9 cellular contexts compared by ENCODE assay signal in the genomic region with DNA sequence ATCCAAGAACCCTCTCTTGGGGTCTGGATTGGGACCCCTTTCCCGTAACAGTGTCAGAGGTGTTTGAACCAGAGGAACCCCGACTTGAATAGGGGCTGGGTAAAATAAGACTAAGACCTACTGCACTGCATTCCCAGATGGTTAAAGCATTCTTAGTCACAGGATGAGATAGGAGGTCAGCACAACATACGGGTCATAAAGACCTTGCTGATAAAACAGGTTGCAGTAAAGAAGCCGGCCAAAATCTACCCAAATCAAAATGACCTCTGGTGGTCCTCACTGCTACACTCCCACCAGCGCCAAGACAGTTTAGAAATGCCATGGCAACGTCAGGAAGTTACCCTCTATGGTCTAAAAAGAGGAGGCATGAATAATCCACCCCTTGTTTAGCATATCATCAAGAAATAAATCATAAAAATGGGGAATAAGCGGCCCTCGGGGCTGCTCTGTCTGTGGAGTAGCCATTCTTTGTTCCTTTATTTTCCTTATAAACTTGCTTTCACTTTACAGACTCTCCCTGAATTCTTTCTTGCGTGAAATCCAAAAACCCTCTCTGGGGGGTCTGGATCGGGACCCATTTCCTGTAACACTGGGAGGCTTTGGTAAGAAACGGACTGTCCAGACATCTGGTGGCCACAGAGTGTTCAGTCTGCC. TPM values are rescaled to one million over a fixed set of nuclear protein-coding genes. Genes with fewer than 3 reads are reported as not detected.
DNase-seq lines count a peak whose midpoint lies in the region; ATAC-seq and TF ChIP-seq lines count a peak whose summit lies in the region.
"Had no signal": no experiment of that assay in that cellular context is flagged by ENCODE, and none has a peak within 500 bp of the region (broad histone marks: within the 10 kb centered on the region; RNA-seq: fewer than 3 reads in every experiment).

No MANE protein-coding gene starts in this region.

- no peak for TF ChIP-seq EP300 in tibial nerve (IDR thresholded peaks at IDR 0.05)

- no peak for TF ChIP-seq CTCF in tibial nerve (IDR thresholded peaks at IDR 0.05)

- TF ChIP-seq POLR2A in tibial nerve (IDR thresholded peaks at IDR 0.05), result no peak

- no peak for DNase-seq in activated CD8-positive, alpha-beta memory T cell treated with anti-CD3 and anti-CD28 coated beads, Interleukin-2, amount 10 ng/mL, durations not matched to agents 7 days and 5 days
- DNase-seq in activated CD8-positive, alpha-beta memory T cell treated with anti-CD3 and anti-CD28 coated beads, Interleukin-2, amount 50 U/mL, for 4 hours, result no peak
- DNase-seq in amniotic epithelial cell (ENCODE audit: low read depth) (peak; percentile 68), tibial nerve (ENCODE audit: low spot score in 2 of 2) (no peak), HK-2 (ENCODE audit: unreplicated experiment) (no peak), KG1 (lab: John Stamatoyannopoulos, UW) (no peak)
- DNase-seq: DMS153 had no signal

- H3K9me3 Mint-ChIP-seq in activated CD8-positive, alpha-beta memory T cell treated with anti-CD3 and anti-CD28 coated beads, Interleukin-2, amount 10 ng/mL, durations not matched to agents 7 days and 5 days (ENCODE audit: low read depth), result no peaks in the 10 kb centered on the region

- H3K9me3 ChIP-seq in iPS-20b (ENCODE audit: insufficient read depth, low read depth, low read length) (no peaks in the 10 kb centered on the region), tibial nerve (no peaks in the 10 kb centered on the region)

- H3K4me1 Mint-ChIP-seq in activated CD8-positive, alpha-beta memory T cell treated with anti-CD3 and anti-CD28 coated beads, Interleukin-2, amount 10 ng/mL, durations not matched to agents 7 days and 5 days, result peaks cover 16% of the 10 kb centered on the region

- H3K4me3 Mint-ChIP-seq in activated CD8-positive, alpha-beta memory T cell treated with anti-CD3 and anti-CD28 coated beads, Interleukin-2, amount 10 ng/mL, durations not matched to agents 7 days and 5 days, result peak overlapping the region; percentile 53

- H3K4me1 ChIP-seq in iPS-20b (ENCODE audit: insufficient read depth, low read length) (peaks cover 19% of the 10 kb centered on the region; the same call in 1 of the 2 replicates), tibial nerve (peaks cover 0 to 27% (median 2%) of the 10 kb centered on the region in 4 donors)

- CTCF ChIA-PET in activated CD8-positive, alpha-beta memory T cell treated with anti-CD3 and anti-CD28 coated beads, Interleukin-2, amount 10 ng/mL, durations not matched to agents 7 days and 5 days (lab: Charles Lee), result no interaction called here

- H3K36me3 ChIP-seq in iPS-20b (ENCODE audit: insufficient read depth, low read depth, low read length) (no peaks in the 10 kb centered on the region), tibial nerve (no peaks in the 10 kb centered on the region)

- peaks cover 28% of the 10 kb centered on the region for H3K27me3 Mint-ChIP-seq in activated CD8-positive, alpha-beta memory T cell treated with anti-CD3 and anti-CD28 coated beads, Interleukin-2, amount 10 ng/mL, durations not matched to agents 7 days and 5 days

- no peaks in the 10 kb centered on the region for H3K27me3 ChIP-seq in iPS-20b (ENCODE audit: insufficient read depth, low read length)
- H3K27me3 ChIP-seq in tibial nerve, result no peaks in the 10 kb centered on the region

- no peak for ATAC-seq in activated CD8-positive, alpha-beta memory T cell treated with anti-CD3 and anti-CD28 coated beads, Interleukin-2, amount 10 ng/mL, durations not matched to agents 7 days and 5 days
- no peak for ATAC-seq in HG03354 (IDR thresholded peaks at IDR 0.05; ENCODE audit: poor library complexity, severe bottlenecking, unreplicated experiment)

- no peaks in the 10 kb centered on the region for H3K36me3 Mint-ChIP-seq in activated CD8-positive, alpha-beta memory T cell treated with anti-CD3 and anti-CD28 coated beads, Interleukin-2, amount 10 ng/mL, durations not matched to agents 7 days and 5 days

- peak overlapping the region; percentile 59; the same call in 1 of the 2 replicates for H3K9ac ChIP-seq in iPS-20b (ENCODE audit: low read depth, low read length)

- peak overlapping the region; percentile 60 for H3K4me3 ChIP-seq in iPS-20b (ENCODE audit: low read length)
- H3K4me3 ChIP-seq in tibial nerve, result peak overlapping the region; percentile 24 to 53 (median 32)

- H3K27ac ChIP-seq in iPS-20b (ENCODE audit: low read length), result no peak overlapping the region
- peak overlapping the region in 3 of 4 donors; percentile 68 to 81 (median 77) for H3K27ac ChIP-seq in tibial nerve

- no peak overlapping the region for H3K27ac Mint-ChIP-seq in activated CD8-positive, alpha-beta memory T cell treated with anti-CD3 and anti-CD28 coated beads, Interleukin-2, amount 10 ng/mL, durations not matched to agents 7 days and 5 days

- WGBS in tibial nerve, 2 donors, result 18 to 21% methylated on average over 11 of the region's 11 CpGs

RNA-seq across cellular contexts. Expression of gene SIN3B, which starts 4.4 kb away (rescaled TPM):
- total RNA-seq in activated CD8-positive, alpha-beta memory T cell treated with anti-CD3 and anti-CD28 coated beads, Interleukin-2, amount 10 ng/mL, durations not matched to agents 7 days and 5 days, result 10 to 100 TPM; 29.1 to 30.5 TPM
- 100 to 1,000 TPM in 1 of 4 donors, 10 to 100 TPM in 3; 75.2 to 152 (median 86.3) TPM for total RNA-seq in tibial nerve
